In the genomic region with DNA sequence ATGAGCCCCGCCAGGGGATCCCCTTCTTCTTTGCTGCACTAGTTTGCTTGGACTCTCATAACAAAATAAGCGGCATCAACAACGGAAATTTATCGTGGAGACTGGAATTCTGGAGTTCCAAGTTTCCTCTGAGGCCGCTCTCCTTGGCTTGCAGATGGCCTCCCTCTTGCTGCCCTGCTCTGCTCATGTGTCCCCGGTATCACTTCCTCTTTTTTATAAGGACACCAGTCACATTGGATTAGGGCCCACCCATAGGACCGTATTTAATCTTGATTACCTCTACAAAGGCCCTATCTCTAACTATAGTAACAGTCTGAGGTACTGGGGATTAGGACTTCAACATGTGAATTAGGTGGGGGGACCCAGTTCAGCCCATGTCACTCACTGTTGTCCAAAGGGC, we compare ENCODE assay signal across 24 cellular contexts.
"Had no signal": no experiment of that assay in that cellular context is flagged by ENCODE, and none has a peak within 500 bp of the region (broad histone marks: within the 10 kb centered on the region; RNA-seq: fewer than 3 reads in every experiment).

No MANE protein-coding gene starts in this region.

- H3K79me2 ChIP-seq: hepatocyte had no signal

- H3K4me1 Mint-ChIP-seq: activated naive CD8-positive, alpha-beta T cell treated with anti-CD3 and anti-CD28 coated beads for 36 hours; naive B cell; stimulated activated memory B cell treated with anti-CD40 and anti-IgM and Interleukin-4, amounts not matched to agents 10 μg/mL and 1 μg/mL and 100 μg/mL, for 72 hours had no signal

- H3K9me3 ChIP-seq: left lung, sigmoid colon, thoracic aorta, vagina had no signal

- H3K4me2 ChIP-seq: hepatocyte, smooth muscle cell had no signal

- H3K36me3 ChIP-seq: left lung, sigmoid colon, thoracic aorta, vagina had no signal

- H3K4me3 Mint-ChIP-seq: activated naive CD8-positive, alpha-beta T cell treated with anti-CD3 and anti-CD28 coated beads for 36 hours; naive B cell; stimulated activated memory B cell treated with anti-CD40 and anti-IgM and Interleukin-4, amounts not matched to agents 10 μg/mL and 1 μg/mL and 100 μg/mL, for 72 hours; type B pancreatic cell had no signal

- H3K27me3 ChIP-seq: hepatocyte, left lung, sigmoid colon, vagina had no signal

- H3K27ac ChIP-seq: hepatocyte, left lung, sigmoid colon, thoracic aorta, vagina had no signal

- H3K4me3 ChIP-seq: hepatocyte, left lung, lung, sigmoid colon, smooth muscle cell, thoracic aorta, vagina had no signal

- H2AFZ ChIP-seq: hepatocyte had no signal

- H3K9me3 Mint-ChIP-seq: stimulated activated memory B cell treated with anti-CD40 and anti-IgM and Interleukin-4, amounts not matched to agents 10 μg/mL and 1 μg/mL and 100 μg/mL, for 72 hours had no signal

- H3K36me3 Mint-ChIP-seq: activated naive CD8-positive, alpha-beta T cell treated with anti-CD3 and anti-CD28 coated beads for 36 hours; stimulated activated memory B cell treated with anti-CD40 and anti-IgM and Interleukin-4, amounts not matched to agents 10 μg/mL and 1 μg/mL and 100 μg/mL, for 72 hours; type B pancreatic cell had no signal

- H3K27me3 Mint-ChIP-seq: type B pancreatic cell had no signal

- H3K27ac Mint-ChIP-seq: activated naive CD8-positive, alpha-beta T cell treated with anti-CD3 and anti-CD28 coated beads for 36 hours; naive B cell; progenitor cell of endocrine pancreas; stimulated activated memory B cell treated with anti-CD40 and anti-IgM and Interleukin-4, amounts not matched to agents 10 μg/mL and 1 μg/mL and 100 μg/mL, for 72 hours; type B pancreatic cell had no signal

- DNase-seq: activated CD4-positive, alpha-beta T cell treated with anti-CD3 and anti-CD28 coated beads for 4 hours; activated CD4-positive, alpha-beta T cell treated with anti-CD3 and anti-CD28 coated beads, Interleukin-2, amount 50 U/mL, for 48 hours; activated CD4-positive, CD25-positive, alpha-beta regulatory T cell; activated naive CD4-positive, alpha-beta T cell treated with Interleukin-2 at 50 U/mL for 16 hours; activated naive CD8-positive, alpha-beta T cell treated with anti-CD3 and anti-CD28 coated beads for 36 hours; activated T-cell treated with anti-CD3 and anti-CD28 coated beads, Interleukin-2, amount 50 U/mL, for 48 hours; central memory CD4-positive, alpha-beta T cell; effector memory CD4-positive, alpha-beta T cell; foreskin melanocyte; glutamatergic neuron; kidney glomerular epithelial cell; left lung; naive B cell; retina; sigmoid colon; stimulated activated CD4-positive, alpha-beta T cell treated with anti-CD3 and anti-CD28 coated beads, Interleukin-15, amount 100 ng/mL, for 24 hours had no signal

- H3K4me1 ChIP-seq: left lung, vagina had no signal
